ENCODE assay signal across 9 cellular contexts in the genomic region with DNA sequence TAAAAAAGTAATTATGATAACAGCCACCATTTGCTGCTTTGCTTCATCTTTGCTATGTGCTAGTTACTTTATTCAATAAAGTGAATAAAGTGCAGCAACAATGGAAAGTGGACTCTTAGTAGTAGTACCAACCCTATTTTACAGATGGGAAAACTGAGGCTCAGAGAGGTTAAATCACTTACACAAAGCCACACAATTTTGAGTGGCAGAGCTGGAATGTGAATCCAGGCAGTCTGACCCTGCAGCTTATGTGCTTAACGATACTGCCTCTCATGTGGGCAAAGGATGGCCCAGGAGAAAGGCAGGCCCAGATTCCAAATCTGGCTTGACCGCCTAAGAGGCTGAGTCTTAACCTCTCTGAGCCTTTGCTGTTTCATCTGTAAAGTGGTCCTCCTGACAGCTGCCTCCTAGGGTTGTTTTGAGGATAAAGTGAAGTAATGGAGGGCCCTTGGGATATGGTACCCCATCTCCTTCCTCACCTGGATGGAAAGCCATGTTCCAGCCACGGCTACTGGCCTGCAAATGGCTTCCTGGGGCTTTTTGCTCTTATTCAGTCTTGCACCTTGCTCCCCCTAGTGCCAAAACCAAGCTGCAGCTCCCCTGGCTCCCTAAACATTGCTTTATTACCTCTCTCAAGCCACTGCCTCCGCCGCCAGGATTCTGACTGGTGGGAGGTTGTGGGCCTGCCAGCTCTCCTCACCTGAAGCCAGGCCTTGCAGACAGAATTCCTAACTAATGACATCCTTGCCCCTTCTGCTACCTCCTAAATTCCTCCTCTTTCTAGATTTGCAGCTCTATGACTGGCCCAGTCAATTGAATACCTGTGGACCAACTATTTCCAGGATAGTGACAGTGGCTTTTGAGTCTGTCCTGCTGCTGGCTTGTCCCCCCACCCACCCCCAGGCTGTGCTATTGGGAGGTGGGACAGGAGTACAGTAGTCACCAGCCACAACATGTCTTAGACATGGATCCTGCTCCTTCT.
DNase-seq lines count a peak whose midpoint lies in the region; ATAC-seq, FAIRE-seq and TF ChIP-seq lines count a peak whose summit lies in the region.
"Had no signal": no experiment of that assay in that cellular context is flagged by ENCODE, and none has a peak within 500 bp of the region (broad histone marks: within the 10 kb centered on the region; RNA-seq: fewer than 3 reads in every experiment).

No MANE protein-coding gene starts in this region.

- no peak overlapping the region for H3K4me3 ChIP-seq in DOHH2 (ENCODE audit: low read length)

- H3K9me2 ChIP-seq in DOHH2 (replicated peaks; ENCODE audit: control insufficient read depth, low read length), result no peaks in the 10 kb centered on the region

- H3F3A ChIP-seq in DOHH2 (ENCODE audit: control insufficient read depth, insufficient read depth), result no peaks in the 10 kb centered on the region

- no peak for FAIRE-seq in HTR-8/SVneo (lab: Jason Lieb, UNC)

- H3K4me2 ChIP-seq in DOHH2 (ENCODE audit: low read length), result no peak overlapping the region

- peak; percentile 70 for TF ChIP-seq CTCF in DOHH2 (IDR thresholded peaks at IDR 0.05; ENCODE audit: low read depth, low read length, poor library complexity, severe bottlenecking)

- H3K4me1 ChIP-seq in DOHH2 (ENCODE audit: control insufficient read depth, low read length), result no peaks in the 10 kb centered on the region

- DNase-seq in HTR-8/SVneo (ENCODE audit: insufficient read length, low spot score), result peak; percentile 54
- DNase-seq in RPMI7951 (ENCODE audit: low read depth), result peak; percentile 58
- DNase-seq in activated T-helper 1 cell treated with anti-CD3 and anti-CD28 coated beads, Interleukin-2, amount 50 U/mL, for 16 hours (ENCODE audit: low read depth in 1 of 2, low spot score in 1 of 2), result peak; percentile 29 to 41
- peak; percentile 5 for DNase-seq in germinal center (ENCODE audit: low spot score)
- peak; percentile 38 to 54 (median 48) for DNase-seq in stimulated activated CD4-positive, alpha-beta T cell treated with anti-CD3 and anti-CD28 coated beads, Interleukin-12 subunit alpha, Interleukin-12 subunit beta, amount 100 ng/mL, for 48 hours (ENCODE audit: low read depth in 2 of 3, low spot score in 1 of 3)
- DNase-seq: activated B cell treated with CpG ODN at 0.5 μM for 24 hours had no signal

- H3K9me3 ChIP-seq in DOHH2 (ENCODE audit: control insufficient read depth, insufficient read depth, low read length), result no peaks in the 10 kb centered on the region

- H3K36me3 ChIP-seq in DOHH2 (ENCODE audit: control insufficient read depth, low read length), result no peaks in the 10 kb centered on the region

- H3K27me3 ChIP-seq in DOHH2 (ENCODE audit: control insufficient read depth, low read length), result no peaks in the 10 kb centered on the region

- ATAC-seq in GM19351 (IDR thresholded peaks at IDR 0.05; ENCODE audit: unreplicated experiment) (no peak), HG03354 (IDR thresholded peaks at IDR 0.05; ENCODE audit: poor library complexity, severe bottlenecking, unreplicated experiment) (no peak)

- H3K79me2 ChIP-seq in DOHH2 (ENCODE audit: control insufficient read depth, low read length), result no peaks in the 10 kb centered on the region

- no peaks in the 10 kb centered on the region for H4K20me1 ChIP-seq in DOHH2 (ENCODE audit: control insufficient read depth, insufficient read depth, low read depth, low read length)

- H3K27ac ChIP-seq in DOHH2 (ENCODE audit: low read depth, low read length), result no peak overlapping the region

Comparison
In these comparisons a context has a peak if more than half of its experiments do, and no peak if none do; other contexts are left out.
1. DNase-seq: peak in every context shown above with its lines; median percentile 58 in RPMI7951; 54 in HTR-8/SVneo; 48 in stimulated activated CD4-positive, alpha-beta T cell treated with anti-CD3 and anti-CD28 coated beads, Interleukin-12 subunit alpha, Interleukin-12 subunit beta, amount 100 ng/mL, for 48 hours; 35 in activated T-helper 1 cell treated with anti-CD3 and anti-CD28 coated beads, Interleukin-2, amount 50 U/mL, for 16 hours; 5 in germinal center.